In the genomic region with DNA sequence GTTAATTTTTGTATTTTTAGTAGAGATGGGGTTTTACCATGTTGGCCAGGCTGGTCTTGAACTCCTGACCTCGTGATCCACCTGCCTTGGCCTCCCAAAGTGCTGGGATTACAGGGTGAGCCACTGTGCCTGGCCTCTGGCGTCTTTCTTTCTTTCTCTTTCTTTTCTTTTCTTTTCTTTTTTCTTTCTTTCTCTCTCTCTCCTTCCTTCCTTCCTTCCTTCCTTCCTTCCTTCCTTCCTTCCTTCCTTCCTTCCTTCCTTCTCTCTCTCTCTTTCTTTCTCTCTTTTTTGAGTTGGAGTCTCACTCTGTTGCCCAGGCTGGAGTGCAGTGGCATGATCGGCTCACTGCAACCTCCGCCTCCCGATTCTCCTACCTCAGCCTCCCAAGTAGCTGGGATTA, we compare ENCODE assay signal across 13 cellular contexts. TPM values are rescaled to one million over a fixed set of nuclear protein-coding genes. Genes with fewer than 3 reads are reported as not detected.
DNase-seq lines count a peak whose midpoint lies in the region; ATAC-seq, FAIRE-seq and TF ChIP-seq lines count a peak whose summit lies in the region.
"Not testable (repeated sequence)": the region's sequence is repeated elsewhere in the genome, so short reads cannot be mapped to it uniquely, and the experiment has no call there.
"Had no signal": no experiment of that assay in that cellular context is flagged by ENCODE, and none has a peak within 500 bp of the region (broad histone marks: within the 10 kb centered on the region; RNA-seq: fewer than 3 reads in every experiment).

No MANE protein-coding gene starts in this region.

- not testable (repeated sequence) for H3K9me1 ChIP-seq in K562 (ENCODE audit: control insufficient read depth, insufficient read depth, low read length)

- H2AFZ ChIP-seq in K562 (ENCODE audit: low read depth, low read length), result not testable (repeated sequence)

- WGBS in K562 (ENCODE audit: insufficient coverage, low coverage, missing lambda C conversion rate), result 25% methylated on average over 4 of the region's 5 CpGs
- WGBS in spleen, 5 donors, result 75 to 82% (median 80%) methylated on average over 5 of the region's 5 CpGs

- TF ChIP-seq POLR2A in K562 (conservative IDR thresholded peaks at IDR 0.05); spleen (IDR thresholded peaks at IDR 0.05): not testable (repeated sequence)

- not testable (repeated sequence) for TF ChIP-seq RAD21 in K562 (CRISPR knock-in tag; conservative IDR thresholded peaks at IDR 0.05 in 1 of 2, IDR thresholded peaks at IDR 0.05 in 1 of 2)

- H3K79me2 ChIP-seq in K562 (ENCODE audit: control insufficient read depth, insufficient read depth, low read length), result not testable (repeated sequence)

- not testable (repeated sequence) for H3K4me1 ChIP-seq in HEK293 (ENCODE audit: control insufficient read depth, insufficient read depth, low read length); K562 (replicated peaks in 1 of 2; ENCODE audit: control insufficient read depth in 2 of 2, insufficient read depth in 2 of 2, low read length in 2 of 2); spleen

- BruUV-seq in K562 (replicated peaks; lab: Mats Ljungman, UMichigan), result not testable (repeated sequence)

- not testable (repeated sequence) for ATAC-seq in K562

- not testable (repeated sequence) for H3K27ac ChIP-seq in HEK293 (ENCODE audit: extremely low read depth, low read depth, low read length); K562 (ENCODE audit: extremely low read depth, low read depth, low read length); spleen

- H3K9ac ChIP-seq in K562 (ENCODE audit: insufficient read depth in 1 of 2, low read depth in 2 of 2, low read length in 2 of 2), result not testable (repeated sequence)

- not testable (repeated sequence) for H3K4me3 ChIP-seq in HEK293 (ENCODE audit: low read depth, low read length); K562; spleen

- H3K27me3 ChIP-seq in K562 (ENCODE audit: control insufficient read depth in 2 of 2, insufficient read depth in 2 of 2, low read length in 2 of 2), result not testable (repeated sequence)
- peaks cover 0 to 18% (median 0%) of the 10 kb centered on the region in 7 donors for H3K27me3 ChIP-seq in spleen (replicated peaks in 1 of 7)

- not testable (repeated sequence) for H3K4me2 ChIP-seq in K562 (ENCODE audit: insufficient read depth, low read length)

- not testable (repeated sequence) for TF ChIP-seq CTCF in HEK293 (tag by site-specific recombination; IDR thresholded peaks at IDR 0.05); K562 (IDR thresholded peaks at IDR 0.05 in 2 of 3, conservative IDR thresholded peaks at IDR 0.05 in 1 of 3; ENCODE audit: insufficient read depth in 2 of 3, low read depth in 1 of 3, low read length in 3 of 3); spleen (IDR thresholded peaks at IDR 0.05 in 8 of 11, conservative IDR thresholded peaks at IDR 0.05 in 3 of 11)

- not testable (repeated sequence) for TF ChIP-seq EP300 in K562 (IDR thresholded peaks at IDR 0.05; ENCODE audit: low read length)

- FAIRE-seq in K562 (lab: Jason Lieb, UNC), result not testable (repeated sequence)

- DNase-seq in K562 (ENCODE audit: extremely low read depth in 1 of 4, low spot score in 3 of 4), result not testable (repeated sequence)
- DNase-seq in islet precursor cell, result peak; percentile 4
- peak; percentile 9 for DNase-seq in spleen

- not testable (repeated sequence) for H3K36me3 ChIP-seq in HEK293 (ENCODE audit: control insufficient read depth in 2 of 2, insufficient read depth in 1 of 2, low read length in 2 of 2); K562 (ENCODE audit: control insufficient read depth, insufficient read depth, low read length); spleen

- not testable (repeated sequence) for H4K20me1 ChIP-seq in K562 (replicated peaks; ENCODE audit: control insufficient read depth, insufficient read depth, low read length)

- POLR2A ChIA-PET in HEK293 (lab: Yijun Ruan, JAX), result interaction anchor here (0.6 kb wide), 1 partner anchor 10 kb away, joined by 6 read pairs; no protein-coding TSS in a partner anchor
- POLR2A ChIA-PET in K562 (lab: Yijun Ruan, JAX), result interaction anchor here (0.6 kb wide), 1 partner anchor 258 kb away, joined by 4 read pairs; no protein-coding TSS in a partner anchor

- CTCF ChIA-PET in HEK293 (lab: Yijun Ruan, JAX); K562 (lab: Yijun Ruan, JAX; ENCODE audit: low intra/inter-chr PET ratio): not testable (repeated sequence)

- H3K9me3 ChIP-seq in HEK293 (ENCODE audit: control insufficient read depth, insufficient read depth, low read depth, low read length); K562 (replicated peaks; ENCODE audit: control insufficient read depth, insufficient read depth, low read depth, low read length); spleen: not testable (repeated sequence)

- intact Hi-C loops in K562 (cut with micrococcal nuclease); spleen (cut with DNase I; ENCODE audit: low total_unique reads): not testable (repeated sequence)

- in situ Hi-C loops in K562 (cut with MboI), result loop anchor here (5.0 kb wide), 1 partner anchor 542 kb away; no protein-coding TSS in a partner anchor

TF ChIP-seq in HEK293, 187 proteins besides CTCF, POLR2A, EP300 and RAD21:
- TF ChIP-seq ZNF366 (tag by site-specific recombination; conservative IDR thresholded peaks at IDR 0.05), result peak; percentile 91

RNA-seq across cellular contexts. Expression of a gene that starts 20.5 kb away (rescaled TPM):
- 1.5 and 2.4 TPM in 2 replicates for total RNA-seq in K562 (2011; cell fraction: chromatin; rRNA removed; ENCODE audit: low replicate concordance)
- 1.6 and 2.0 TPM in 2 replicates for total RNA-seq in K562 (2011; cell fraction: nucleolus; rRNA removed)
- total RNA-seq in K562 (2011; cell fraction: nucleoplasm; rRNA removed), result 1.5 and 3.9 TPM in 2 replicates
- total RNA-seq in K562 (2014; rRNA removed), result 1.1 and 1.6 TPM in 2 replicates
- 0.36 and 0.51 TPM in 2 replicates for total RNA-seq in K562 (2014; rRNA removed; fragmentation: Illumina TruSeq; extraction: Trizol)
- total RNA-seq in K562 (2015; rRNA removed; fragmentation: Illumina TruSeq; extraction: Trizol), result 0.40 and 0.41 TPM in 2 replicates
- 1.7 and 2.0 TPM in 2 replicates for total RNA-seq in K562 (2021)
- polyA plus RNA-seq in K562 (2011; rRNA removed), result 0.35 and 0.40 TPM in 2 replicates
- 0.28 and 1.0 TPM in 2 replicates for polyA plus RNA-seq in K562 (2011; cell fraction: cytosol; rRNA removed)
- 1.5 and 2.9 TPM in 2 replicates for polyA plus RNA-seq in K562 (2011; cell fraction: nucleus; rRNA removed)
- 1.6 and 3.0 TPM in 2 replicates for polyA plus RNA-seq in K562 (2012)
- 0.54 and 1.2 TPM in 2 replicates for polyA plus RNA-seq in K562 (2014; fragmentation: Illumina TruSeq; extraction: Trizol)
- not detected for polyA plus RNA-seq in K562 (2014; fragmentation: Nextera tagmentation; extraction: Ambion mirVana)
- 0.38 and 0.85 TPM in 2 replicates for polyA plus RNA-seq in K562 (2014; rRNA removed)
- polyA minus RNA-seq in K562 (2011; rRNA and poly(A)+ RNA removed), result 0.12 and 0.84 TPM in 2 replicates
- 0.38 TPM in 1 of 2 replicates, not detected in the other for polyA minus RNA-seq in K562 (2011; cell fraction: cytosol; rRNA and poly(A)+ RNA removed)
- 0.44 and 0.67 TPM in 2 replicates for polyA minus RNA-seq in K562 (2011; cell fraction: nucleus; rRNA and poly(A)+ RNA removed)
- total RNA-seq in spleen, result under 1 TPM in 3 of 7 donors, not detected in 4; 0.28 to 0.51 (median 0.32) TPM
- under 1 TPM; 0.02 to 0.20 (median 0.06) TPM for polyA plus RNA-seq in spleen
- total RNA-seq: Calu3; CD4-positive, alpha-beta memory T cell; CD4-positive, alpha-beta T cell; CD4-positive, CD25-positive, alpha-beta regulatory T cell had no signal
- polyA plus RNA-seq: CD14-positive monocyte; CD4-positive, CD25-positive, alpha-beta regulatory T cell had no signal

RNA-seq across cellular contexts. Expression of a gene that starts 30.1 kb away (rescaled TPM):
- total RNA-seq in K562 (2011; cell fraction: chromatin; rRNA removed; ENCODE audit: low replicate concordance), result 3.2 TPM in 1 of 2 replicates, not detected in the other
- total RNA-seq in K562 (2011; cell fraction: nucleolus; rRNA removed), result 10.5 and 13.3 TPM in 2 replicates
- 7.7 and 11.2 TPM in 2 replicates for total RNA-seq in K562 (2011; cell fraction: nucleoplasm; rRNA removed)
- total RNA-seq in K562 (2014; rRNA removed), result 42.9 and 52.9 TPM in 2 replicates
- total RNA-seq in K562 (2014; rRNA removed; fragmentation: Illumina TruSeq; extraction: Trizol), result not detected in 2 replicates
- 2.9 and 3.0 TPM in 2 replicates for total RNA-seq in K562 (2015; rRNA removed; fragmentation: Illumina TruSeq; extraction: Trizol)
- total RNA-seq in K562 (2021), result 33.0 and 40.2 TPM in 2 replicates
- polyA plus RNA-seq in K562 (2011; rRNA removed), result 2.5 and 5.1 TPM in 2 replicates
- polyA plus RNA-seq in K562 (2011; cell fraction: cytosol; rRNA removed), result 8.7 and 29.6 TPM in 2 replicates
- polyA plus RNA-seq in K562 (2011; cell fraction: nucleus; rRNA removed), result 8.3 and 17.5 TPM in 2 replicates
- polyA plus RNA-seq in K562 (2012), result 26.5 and 30.0 TPM in 2 replicates
- polyA plus RNA-seq in K562 (2014; fragmentation: Illumina TruSeq; extraction: Trizol), result 1.1 TPM in 1 of 2 replicates, not detected in the other
- polyA plus RNA-seq in K562 (2014; fragmentation: Nextera tagmentation; extraction: Ambion mirVana), result not detected
- polyA plus RNA-seq in K562 (2014; rRNA removed), result 35.9 and 46.2 TPM in 2 replicates
- not detected in 2 replicates for polyA minus RNA-seq in K562 (2011; rRNA and poly(A)+ RNA removed)
- polyA minus RNA-seq in K562 (2011; cell fraction: cytosol; rRNA and poly(A)+ RNA removed), result 3.5 and 5.7 TPM in 2 replicates
- 6.1 and 7.3 TPM in 2 replicates for polyA minus RNA-seq in K562 (2011; cell fraction: nucleus; rRNA and poly(A)+ RNA removed)
- not detected for total RNA-seq in spleen
- not detected for polyA plus RNA-seq in spleen
- total RNA-seq: B cell; Calu3; CD4-positive, alpha-beta memory T cell; CD4-positive, alpha-beta T cell; CD4-positive, CD25-positive, alpha-beta regulatory T cell; CD8-positive, alpha-beta memory T cell; CD8-positive, alpha-beta T cell had no signal
- polyA plus RNA-seq: AG04450; CD14-positive monocyte; CD4-positive, alpha-beta memory T cell; CD4-positive, CD25-positive, alpha-beta regulatory T cell; CD8-positive, alpha-beta memory T cell had no signal

RNA-seq across cellular contexts. Expression of a gene that starts 50.9 kb away (rescaled TPM):
- total RNA-seq in K562 (2011; cell fraction: chromatin; rRNA removed; ENCODE audit: low replicate concordance), result 1.8 and 10.9 TPM in 2 replicates
- total RNA-seq in K562 (2011; cell fraction: nucleolus; rRNA removed), result 7.1 and 16.3 TPM in 2 replicates
- 5.1 and 6.8 TPM in 2 replicates for total RNA-seq in K562 (2011; cell fraction: nucleoplasm; rRNA removed)
- total RNA-seq in K562 (2014; rRNA removed) (2.9 TPM in 2 replicates), K562 (2014; rRNA removed; fragmentation: Illumina TruSeq; extraction: Trizol) (0.10 and 0.18 TPM in 2 replicates), K562 (2015; rRNA removed; fragmentation: Illumina TruSeq; extraction: Trizol) (1.1 TPM in 2 replicates), K562 (2021) (9.5 and 9.6 TPM in 2 replicates), spleen (1 to 10 TPM in 4 of 7 donors, under 1 TPM in 3; 0.20 to 2.3 (median 1.0) TPM)
- polyA plus RNA-seq in K562 (2011; rRNA removed) (3.0 and 4.0 TPM in 2 replicates), K562 (2014; fragmentation: Illumina TruSeq; extraction: Trizol) (0.21 and 2.7 TPM in 2 replicates), K562 (2014; fragmentation: Nextera tagmentation; extraction: Ambion mirVana) (not detected), K562 (2014; rRNA removed) (2.0 and 3.1 TPM in 2 replicates), spleen (1 to 10 TPM in 1 of 3 donors, under 1 TPM in 2; 0.30 to 1.0 (median 0.90) TPM)
- 3.9 and 17.2 TPM in 2 replicates for polyA plus RNA-seq in K562 (2011; cell fraction: cytosol; rRNA removed)
- polyA plus RNA-seq in K562 (2011; cell fraction: nucleus; rRNA removed), result 2.5 and 6.6 TPM in 2 replicates
- polyA plus RNA-seq in K562 (2012), result 4.6 and 8.7 TPM in 2 replicates
- 1.5 and 2.8 TPM in 2 replicates for polyA minus RNA-seq in K562 (2011; rRNA and poly(A)+ RNA removed)
- 15.2 and 16.2 TPM in 2 replicates for polyA minus RNA-seq in K562 (2011; cell fraction: cytosol; rRNA and poly(A)+ RNA removed)
- 1.9 and 2.2 TPM in 2 replicates for polyA minus RNA-seq in K562 (2011; cell fraction: nucleus; rRNA and poly(A)+ RNA removed)
- total RNA-seq: B cell; Calu3; CD4-positive, alpha-beta memory T cell; CD4-positive, alpha-beta T cell; CD4-positive, CD25-positive, alpha-beta regulatory T cell; CD8-positive, alpha-beta memory T cell; CD8-positive, alpha-beta T cell had no signal
- polyA plus RNA-seq: AG04450; CD14-positive monocyte; CD4-positive, CD25-positive, alpha-beta regulatory T cell; CD8-positive, alpha-beta memory T cell had no signal
